Comparison of ENCODE assay signal across 7 cellular contexts in genomic region chr1:35539824-35540261, GRCh38. TPM values are rescaled to one million over a fixed set of nuclear protein-coding genes. Genes with fewer than 3 reads are reported as not detected.
DNase-seq lines count a peak whose midpoint lies in the region; ATAC-seq and TF ChIP-seq lines count a peak whose summit lies in the region.

No MANE protein-coding gene starts in this region.

- H3K4me3 ChIP-seq in RWPE2 (ENCODE audit: severe bottlenecking) (no peak overlapping the region), fibroblast of pulmonary artery (replicated peaks; ENCODE audit: low read depth, low read length) (no peak overlapping the region), prostate gland (no peak overlapping the region)

- 18% methylated on average over 1 of the region's 1 CpG for WGBS in prostate gland

- H3K9me3 ChIP-seq in RWPE2 (ENCODE audit: severe bottlenecking) (no peaks in the 10 kb centered on the region), prostate gland (no peaks in the 10 kb centered on the region)

- intact Hi-C loops in prostate gland (cut with DNase I), result no loop called here

- no peaks in the 10 kb centered on the region for H3K27me3 Mint-ChIP-seq in stimulated activated naive CD8-positive, alpha-beta T cell treated with anti-CD3 and anti-CD28 coated beads, Interleukin-15, Interleukin-2, amounts not matched to agents 100 ng/mL and 50 ng/mL, for 24 hours

- no peak for TF ChIP-seq CTCF in RWPE2 (IDR thresholded peaks at IDR 0.05; ENCODE audit: poor library complexity, severe bottlenecking)
- TF ChIP-seq CTCF in fibroblast of pulmonary artery (IDR thresholded peaks at IDR 0.05; ENCODE audit: low read length, missing control alignments), result no peak
- no peak for TF ChIP-seq CTCF in prostate gland (IDR thresholded peaks at IDR 0.05)

- H3K9me3 Mint-ChIP-seq in stimulated activated naive CD8-positive, alpha-beta T cell treated with anti-CD3 and anti-CD28 coated beads, Interleukin-15, Interleukin-2, amounts not matched to agents 100 ng/mL and 50 ng/mL, for 24 hours, result no peaks in the 10 kb centered on the region

- ATAC-seq in GM21737 (IDR thresholded peaks at IDR 0.05; ENCODE audit: unreplicated experiment) (peak; percentile 25), RWPE2 (ENCODE audit: low read depth) (0 out of 3 replicates have a peak, but pooled peaks have one; percentile 21), GM18520 (IDR thresholded peaks at IDR 0.05; ENCODE audit: unreplicated experiment) (no peak), HG03571 (IDR thresholded peaks at IDR 0.05; ENCODE audit: unreplicated experiment) (no peak)

- H3K4me1 ChIP-seq in RWPE2 (ENCODE audit: insufficient read depth, poor library complexity, severe bottlenecking) (no peaks in the 10 kb centered on the region), prostate gland (replicated peaks) (no peaks in the 10 kb centered on the region)

- TF ChIP-seq POLR2A in prostate gland (IDR thresholded peaks at IDR 0.05), result no peak

- peak overlapping the region; percentile 65 for H3K4me3 Mint-ChIP-seq in stimulated activated naive CD8-positive, alpha-beta T cell treated with anti-CD3 and anti-CD28 coated beads, Interleukin-15, Interleukin-2, amounts not matched to agents 100 ng/mL and 50 ng/mL, for 24 hours

- H3K27ac ChIP-seq in RWPE2 (ENCODE audit: poor library complexity, severe bottlenecking) (no peak overlapping the region), prostate gland (no peak overlapping the region)

- H3K27me3 ChIP-seq in RWPE2 (ENCODE audit: insufficient read depth, poor library complexity, severe bottlenecking) (no peaks in the 10 kb centered on the region), prostate gland (replicated peaks; ENCODE audit: insufficient read depth) (no peaks in the 10 kb centered on the region)

- H3K36me3 ChIP-seq in RWPE2 (ENCODE audit: low read depth) (peaks cover 4% of the 10 kb centered on the region), prostate gland (no peaks in the 10 kb centered on the region)

- H3K36me3 Mint-ChIP-seq in stimulated activated naive CD8-positive, alpha-beta T cell treated with anti-CD3 and anti-CD28 coated beads, Interleukin-15, Interleukin-2, amounts not matched to agents 100 ng/mL and 50 ng/mL, for 24 hours (ENCODE audit: low read depth), result peaks cover 27% of the 10 kb centered on the region

- DNase-seq in RWPE2 (ENCODE audit: low spot score) (no peak), fibroblast of pulmonary artery (ENCODE audit: low read depth) (peak; percentile 36), prostate gland (ENCODE audit: low spot score) (no peak)

- peaks cover 84% of the 10 kb centered on the region for H3K4me1 Mint-ChIP-seq in stimulated activated naive CD8-positive, alpha-beta T cell treated with anti-CD3 and anti-CD28 coated beads, Interleukin-15, Interleukin-2, amounts not matched to agents 100 ng/mL and 50 ng/mL, for 24 hours (ENCODE audit: low read depth)

- H3K27ac Mint-ChIP-seq in stimulated activated naive CD8-positive, alpha-beta T cell treated with anti-CD3 and anti-CD28 coated beads, Interleukin-15, Interleukin-2, amounts not matched to agents 100 ng/mL and 50 ng/mL, for 24 hours, result peak overlapping the region; percentile 91

RNA-seq across cellular contexts. Expression of gene KIAA0319L, which starts 17.4 kb away (rescaled TPM):
- 100 to 1,000 TPM; 109 to 124 TPM for total RNA-seq in prostate gland

RNA-seq across cellular contexts. Expression of gene NCDN, which starts 17.8 kb away (rescaled TPM):
- 10 to 100 TPM; 37.6 to 49.4 TPM for total RNA-seq in prostate gland

RNA-seq across cellular contexts. Expression of gene TFAP2E, which starts 33.3 kb away (rescaled TPM):
- 1 to 10 TPM; 2.0 to 2.2 TPM for total RNA-seq in prostate gland

Comparison
In these comparisons a context has a peak if more than half of its experiments do, and no peak if none do; other contexts are left out.
1. ATAC-seq: peak in GM21737 (single experiment) and RWPE2 (single experiment); none in GM18520 (single experiment) and HG03571 (single experiment).